ENCODE assay signal across 1 cellular context in genomic region chr1:57325117-57325516, GRCh38.
A peak's percentile ranks its signal among the peaks of the same experiment; 100 is the strongest.
TF ChIP-seq lines count a peak whose summit lies in the region.

No MANE protein-coding gene starts in this region.

TF ChIP-seq in liver, 16 proteins besides CTCF, POLR2A, EP300 and RAD21 (continued from another document):
- TF ChIP-seq, protein P1, sequence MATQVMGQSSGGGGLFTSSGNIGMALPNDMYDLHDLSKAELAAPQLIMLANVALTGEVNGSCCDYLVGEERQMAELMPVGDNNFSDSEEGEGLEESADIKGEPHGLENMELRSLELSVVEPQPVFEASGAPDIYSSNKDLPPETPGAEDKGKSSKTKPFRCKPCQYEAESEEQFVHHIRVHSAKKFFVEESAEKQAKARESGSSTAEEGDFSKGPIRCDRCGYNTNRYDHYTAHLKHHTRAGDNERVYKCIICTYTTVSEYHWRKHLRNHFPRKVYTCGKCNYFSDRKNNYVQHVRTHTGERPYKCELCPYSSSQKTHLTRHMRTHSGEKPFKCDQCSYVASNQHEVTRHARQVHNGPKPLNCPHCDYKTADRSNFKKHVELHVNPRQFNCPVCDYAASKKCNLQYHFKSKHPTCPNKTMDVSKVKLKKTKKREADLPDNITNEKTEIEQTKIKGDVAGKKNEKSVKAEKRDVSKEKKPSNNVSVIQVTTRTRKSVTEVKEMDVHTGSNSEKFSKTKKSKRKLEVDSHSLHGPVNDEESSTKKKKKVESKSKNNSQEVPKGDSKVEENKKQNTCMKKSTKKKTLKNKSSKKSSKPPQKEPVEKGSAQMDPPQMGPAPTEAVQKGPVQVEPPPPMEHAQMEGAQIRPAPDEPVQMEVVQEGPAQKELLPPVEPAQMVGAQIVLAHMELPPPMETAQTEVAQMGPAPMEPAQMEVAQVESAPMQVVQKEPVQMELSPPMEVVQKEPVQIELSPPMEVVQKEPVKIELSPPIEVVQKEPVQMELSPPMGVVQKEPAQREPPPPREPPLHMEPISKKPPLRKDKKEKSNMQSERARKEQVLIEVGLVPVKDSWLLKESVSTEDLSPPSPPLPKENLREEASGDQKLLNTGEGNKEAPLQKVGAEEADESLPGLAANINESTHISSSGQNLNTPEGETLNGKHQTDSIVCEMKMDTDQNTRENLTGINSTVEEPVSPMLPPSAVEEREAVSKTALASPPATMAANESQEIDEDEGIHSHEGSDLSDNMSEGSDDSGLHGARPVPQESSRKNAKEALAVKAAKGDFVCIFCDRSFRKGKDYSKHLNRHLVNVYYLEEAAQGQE (IDR thresholded peaks at IDR 0.05), result no peak
- TF ChIP-seq NR2F2 (IDR thresholded peaks at IDR 0.05), result no peak
- TF ChIP-seq TAF1 (conservative IDR thresholded peaks at IDR 0.05), result no peak
- peak; percentile 65 for TF ChIP-seq HNF4G (IDR thresholded peaks at IDR 0.05)
- TF ChIP-seq YY1 (IDR thresholded peaks at IDR 0.05), result peak; percentile 42
- no peak for TF ChIP-seq FOXA1 (IDR thresholded peaks at IDR 0.05)
- TF ChIP-seq GABPA (IDR thresholded peaks at IDR 0.05 in 1 of 2, conservative IDR thresholded peaks at IDR 0.05 in 1 of 2), result no peak
- peak; percentile 92 to 96 for TF ChIP-seq HNF4A (conservative IDR thresholded peaks at IDR 0.05)
- peak; percentile 93 for TF ChIP-seq MAX (IDR thresholded peaks at IDR 0.05)
- TF ChIP-seq EGR1 (IDR thresholded peaks at IDR 0.05; ENCODE audit: low read depth in 2 of 2), result no peak
- TF ChIP-seq ATF3 (IDR thresholded peaks at IDR 0.05), result no peak
- TF ChIP-seq SP1 (IDR thresholded peaks at IDR 0.05), result peak; percentile 78
- TF ChIP-seq FOXA2 (IDR thresholded peaks at IDR 0.05), result peak; percentile 19
- TF ChIP-seq RXRA (IDR thresholded peaks at IDR 0.05), result peak; percentile 78 to 89
- TF ChIP-seq JUND (IDR thresholded peaks at IDR 0.05), result peak in 1 of 2 donors; percentile 61
TF ChIP-seq in liver: peak in this region for 9.
